Comparison of ENCODE assay signal across 8 cellular contexts in genomic region chr12:52879394-52880351, GRCh38. TPM values are rescaled to one million over a fixed set of nuclear protein-coding genes. Genes with fewer than 3 reads are reported as not detected.
DNase-seq lines count a peak whose midpoint lies in the region; ATAC-seq and TF ChIP-seq lines count a peak whose summit lies in the region.

No MANE protein-coding gene starts in this region.

- no peaks in the 10 kb centered on the region for H3K9me3 Mint-ChIP-seq in activated CD4-positive, alpha-beta T cell treated with anti-CD3 and anti-CD28 coated beads, Interleukin-2, amount 10 ng/mL, durations not matched to agents 24 days and 14 days

- TF ChIP-seq CTCF in choroid plexus epithelial cell (conservative IDR thresholded peaks at IDR 0.05; ENCODE audit: low read depth, low read length), result peak; percentile 93

- ATAC-seq in HG03280 (IDR thresholded peaks at IDR 0.05; ENCODE audit: unreplicated experiment), result peak; percentile 51
- no peak for ATAC-seq in HG03457 (IDR thresholded peaks at IDR 0.05; ENCODE audit: unreplicated experiment)

- H3K4me3 Mint-ChIP-seq in activated CD4-positive, alpha-beta T cell treated with anti-CD3 and anti-CD28 coated beads, Interleukin-2, amount 10 ng/mL, durations not matched to agents 24 days and 14 days, result peak overlapping the region; percentile 82

- no peaks in the 10 kb centered on the region for H3K36me3 Mint-ChIP-seq in activated CD4-positive, alpha-beta T cell treated with anti-CD3 and anti-CD28 coated beads, Interleukin-2, amount 10 ng/mL, durations not matched to agents 24 days and 14 days (ENCODE audit: low read depth)

- no peak overlapping the region for H3K27ac Mint-ChIP-seq in activated CD4-positive, alpha-beta T cell treated with anti-CD3 and anti-CD28 coated beads, Interleukin-2, amount 10 ng/mL, durations not matched to agents 24 days and 14 days

- peak; percentile 93 for DNase-seq in DMS 273 (lab: John Stamatoyannopoulos, UW; ENCODE audit: unreplicated experiment)
- DNase-seq in NCI-H524 (lab: John Stamatoyannopoulos, UW), result peak; percentile 93 to 95
- DNase-seq in activated CD4-positive, alpha-beta T cell treated with anti-CD3 and anti-CD28 coated beads, Interleukin-2, amount 10 ng/mL, durations not matched to agents 24 days and 14 days, result peak; percentile 93
- peak; percentile 90 for DNase-seq in choroid plexus epithelial cell (ENCODE audit: low read depth)
- DNase-seq in kidney glomerular epithelial cell (lab: John Stamatoyannopoulos, UW), result peak; percentile 80
- DNase-seq in stimulated activated CD4-positive, alpha-beta T cell treated with anti-CD3 and anti-CD28 coated beads, Interleukin-1b, Interleukin-23, amount 100 ng/mL, for 4 hours (ENCODE audit: low read depth in 2 of 2), result peak; percentile 58 to 63

- peaks cover 8% of the 10 kb centered on the region for H3K27me3 Mint-ChIP-seq in activated CD4-positive, alpha-beta T cell treated with anti-CD3 and anti-CD28 coated beads, Interleukin-2, amount 10 ng/mL, durations not matched to agents 24 days and 14 days

- H3K4me1 Mint-ChIP-seq in activated CD4-positive, alpha-beta T cell treated with anti-CD3 and anti-CD28 coated beads, Interleukin-2, amount 10 ng/mL, durations not matched to agents 24 days and 14 days, result peaks cover 8% of the 10 kb centered on the region

- intact Hi-C loops in activated CD4-positive, alpha-beta T cell treated with anti-CD3 and anti-CD28 coated beads, Interleukin-2, amount 10 ng/mL, durations not matched to agents 24 days and 14 days (cut with micrococcal nuclease), result loop anchor here (1.0 to 5.0 kb wide), 3 partner anchors 296 to 740 kb away; no protein-coding TSS in a partner anchor

- H3K4me3 ChIP-seq in choroid plexus epithelial cell (ENCODE audit: low read depth, low read length), result peak overlapping the region; percentile 14

RNA-seq across cellular contexts. Expression of gene KRT8, which starts 25.2 kb away (rescaled TPM):
- total RNA-seq in activated CD4-positive, alpha-beta T cell treated with anti-CD3 and anti-CD28 coated beads, Interleukin-2, amount 10 ng/mL, durations not matched to agents 24 days and 14 days, result 0.51 TPM in 1 of 2 replicates, not detected in the other

RNA-seq across cellular contexts. Expression of gene KRT78, which starts 30.9 kb away (rescaled TPM):
- not detected in 2 replicates for total RNA-seq in activated CD4-positive, alpha-beta T cell treated with anti-CD3 and anti-CD28 coated beads, Interleukin-2, amount 10 ng/mL, durations not matched to agents 24 days and 14 days

RNA-seq across cellular contexts. Expression of gene KRT79, which starts 45.6 kb away (rescaled TPM):
- 0.33 TPM in 1 of 2 replicates, not detected in the other for total RNA-seq in activated CD4-positive, alpha-beta T cell treated with anti-CD3 and anti-CD28 coated beads, Interleukin-2, amount 10 ng/mL, durations not matched to agents 24 days and 14 days
